Comparison of ENCODE assay signal across 9 cellular contexts in genomic region chr20:19205999-19206398, GRCh38. TPM values are rescaled to one million over a fixed set of nuclear protein-coding genes. Genes with fewer than 3 reads are reported as not detected.
DNase-seq lines count a peak whose midpoint lies in the region; ATAC-seq and TF ChIP-seq lines count a peak whose summit lies in the region.
"Had no signal": no experiment of that assay in that cellular context is flagged by ENCODE, and none has a peak within 500 bp of the region (broad histone marks: within the 10 kb centered on the region; RNA-seq: fewer than 3 reads in every experiment).

No MANE protein-coding gene starts in this region.

- no peaks in the 10 kb centered on the region for H3K4me1 ChIP-seq in KMS-11 (ENCODE audit: low read depth, poor library complexity, severe bottlenecking)
- H3K4me1 ChIP-seq: BLaER1 had no signal

- ATAC-seq in HG03571 (IDR thresholded peaks at IDR 0.05; ENCODE audit: unreplicated experiment), result no peak

- H4K20me1 ChIP-seq in KMS-11 (ENCODE audit: insufficient read depth), result no peaks in the 10 kb centered on the region
- H4K20me1 ChIP-seq: BLaER1 had no signal

- H3K27me3 ChIP-seq in KMS-11 (ENCODE audit: insufficient read depth, low read depth), result no peaks in the 10 kb centered on the region

- peak; percentile 80 for TF ChIP-seq CTCF in KMS-11 (conservative IDR thresholded peaks at IDR 0.05; ENCODE audit: low read depth, low read length)

- DNase-seq in NCI-H1436 (lab: John Stamatoyannopoulos, UW), result peak; percentile 71
- no peak for DNase-seq in NCI-H1436 treated with DMSO at 0.1 percent for 48 hours (lab: John Stamatoyannopoulos, UW)
- DNase-seq in SK-MEL-5 (ENCODE audit: low read depth, low spot score), result peak; percentile 78
- peak; percentile 29 for DNase-seq in amniotic epithelial cell (ENCODE audit: low read depth)
- peak in 31 of 51 donors; percentile 10 to 71 (median 41) for DNase-seq in hypothalamus (lab: John Stamatoyannopoulos, UW)
- DNase-seq in stimulated activated CD4-positive, alpha-beta T cell treated with anti-CD3 and anti-CD28 coated beads, Interleukin-12 subunit alpha, Interleukin-12 subunit beta, amount 100 ng/mL, for 48 hours (ENCODE audit: low read depth in 2 of 3, low spot score in 1 of 3), result peak; percentile 39 to 58 (median 53)

- no peak overlapping the region for H2AFZ ChIP-seq in KMS-11 (ENCODE audit: low read depth)

- no peak overlapping the region for H3K4me3 ChIP-seq in KMS-11 (IDR thresholded peaks at IDR 0.05; ENCODE audit: insufficient read depth, low read depth, low read length)
- H3K4me3 ChIP-seq: BLaER1 had no signal

- H3K36me3 ChIP-seq in KMS-11 (ENCODE audit: insufficient read depth), result no peaks in the 10 kb centered on the region
- H3K36me3 ChIP-seq: BLaER1 had no signal

- in situ Hi-C loops in SK-MEL-5 (cut with HindIII; ENCODE audit: low pct_unique_long_range_greater_than_20kb, low sequenced_read_pairs), result no loop called here

- no peak overlapping the region for H3K4me2 ChIP-seq in KMS-11
- H3K4me2 ChIP-seq: BLaER1 had no signal

- H3K79me2 ChIP-seq in KMS-11 (ENCODE audit: insufficient read depth, low read depth), result no peaks in the 10 kb centered on the region

- H3K9ac ChIP-seq in KMS-11, result no peak overlapping the region
- H3K9ac ChIP-seq: BLaER1 had no signal

- no peak overlapping the region for H3K27ac ChIP-seq in KMS-11
- H3K27ac ChIP-seq: BLaER1 had no signal

RNA-seq across cellular contexts. Expression of gene SLC24A3, which starts 6.4 kb away (rescaled TPM):
- not detected in 2 replicates for total RNA-seq in SK-MEL-5 (2014; rRNA removed; shearing (Covaris generic))
- 0.08 and 0.13 TPM in 2 replicates for polyA plus RNA-seq in SK-MEL-5 (2015; cell fraction: cytosol; rRNA removed)
- not detected in 2 replicates for polyA plus RNA-seq in SK-MEL-5 (2015; cell fraction: nucleus; rRNA removed)
